In the genomic region with DNA sequence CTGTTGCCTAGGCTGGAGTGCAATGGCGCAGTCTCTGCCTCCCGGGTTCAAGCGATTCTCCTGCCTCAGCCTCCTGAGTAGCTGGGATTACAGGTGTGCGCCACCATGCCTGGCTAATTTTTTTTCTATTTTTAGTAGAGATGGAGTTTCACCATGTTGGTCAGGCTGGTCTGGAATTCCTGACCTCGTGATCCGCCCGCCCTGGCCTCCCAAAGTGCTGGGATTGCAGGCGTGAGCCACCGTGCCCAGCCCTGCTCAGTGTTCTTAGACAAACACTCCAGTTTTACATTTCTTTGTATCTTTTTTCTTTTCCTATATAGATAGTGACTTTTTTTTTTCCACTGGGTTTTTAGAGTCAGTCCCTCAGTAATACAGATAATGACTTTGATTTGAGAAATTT, we compare ENCODE assay signal across 7 cellular contexts. TPM values are rescaled to one million over a fixed set of nuclear protein-coding genes. Genes with fewer than 3 reads are reported as not detected.
DNase-seq lines count a peak whose midpoint lies in the region; ATAC-seq and TF ChIP-seq lines count a peak whose summit lies in the region.
"Not testable (repeated sequence)": the region's sequence is repeated elsewhere in the genome, so short reads cannot be mapped to it uniquely, and the experiment has no call there.

No MANE protein-coding gene starts in this region.

- H3K27ac ChIP-seq in CD4-positive, alpha-beta T cell (ENCODE audit: low read depth, low read length); H9 (ENCODE audit: insufficient read length, low read depth, low read length); spleen: not testable (repeated sequence)
- H3K27ac ChIP-seq in hepatocyte, result peak overlapping the region; percentile 35

- no CpG with 5 or more reads among the region's 9 CpGs for WGBS in H9 (ENCODE audit: extremely low coverage, insufficient read length, low lambda C conversion rate)
- 86% methylated on average over 9 of the region's 9 CpGs for WGBS in hepatocyte (ENCODE audit: low lambda C conversion rate, missing lambda C conversion rate)
- 89 to 94% (median 93%) methylated on average over 9 of the region's 9 CpGs for WGBS in spleen, 5 donors

- not testable (repeated sequence) for ATAC-seq in CD4-positive, alpha-beta T cell (ENCODE audit: poor library complexity); T-helper 17 cell; naive B cell (ENCODE audit: low read depth in 2 of 2)

- not testable (repeated sequence) for DNase-seq in CD4-positive, alpha-beta T cell; H9; T-helper 17 cell; hepatocyte (ENCODE audit: low spot score); naive B cell
- peak; percentile 35 for DNase-seq in spleen

- not testable (repeated sequence) for H3K4me1 ChIP-seq in H9 (ENCODE audit: insufficient read depth, low read length)
- H3K4me1 ChIP-seq in hepatocyte (ENCODE audit: insufficient read depth) (peaks cover 19% of the 10 kb centered on the region), spleen (peaks cover 17 to 100% (median 81%) of the 10 kb centered on the region in 6 donors)

- H3T11ph ChIP-seq in H9 (ENCODE audit: low read length), result not testable (repeated sequence)

- not testable (repeated sequence) for H3K9ac ChIP-seq in H9 (ENCODE audit: extremely low read depth, insufficient read length, low read length)

- H3K36me3 ChIP-seq in hepatocyte (replicated peaks; ENCODE audit: insufficient read depth, low read depth), result not testable (repeated sequence)
- H3K36me3 ChIP-seq in spleen, result peaks cover 0 to 15% (median 0%) of the 10 kb centered on the region in 6 donors

- H3K27me3 ChIP-seq in CD4-positive, alpha-beta T cell (ENCODE audit: control insufficient read depth, insufficient read depth, low read length); H9 (ENCODE audit: insufficient read depth, low read length); hepatocyte; spleen (replicated peaks in 1 of 7): not testable (repeated sequence)

- H3K9me2 ChIP-seq in hepatocyte (replicated peaks; ENCODE audit: insufficient read depth), result not testable (repeated sequence)

- peak overlapping the region; percentile 7 for H3K4me3 Mint-ChIP-seq in CD4-positive, alpha-beta T cell
- H3K4me3 Mint-ChIP-seq in H9, T-helper 17 cell: not testable (repeated sequence)
- peak overlapping the region; percentile 19 for H3K4me3 Mint-ChIP-seq in activated naive CD8-positive, alpha-beta T cell
- peak overlapping the region in 6 of 8 donors; percentile 5 to 42 (median 34) for H3K4me3 Mint-ChIP-seq in naive B cell

- H2BK20ac ChIP-seq in H9 (ENCODE audit: low read depth, low read length, poor library complexity, severe bottlenecking), result not testable (repeated sequence)

- not testable (repeated sequence) for H4K8ac ChIP-seq in H9 (replicated peaks; ENCODE audit: insufficient read length, low read depth, low read length)

- CTCF ChIA-PET in CD4-positive, alpha-beta T cell (lab: Charles Lee), result not testable (repeated sequence)

- H3K27ac Mint-ChIP-seq in CD4-positive, alpha-beta T cell, result peak overlapping the region; percentile 53
- peak overlapping the region in 2 of 3 experiments; percentile 40 to 55; a peak in 4 of 7 replicates for H3K27ac Mint-ChIP-seq in H9
- peak overlapping the region; percentile 84 for H3K27ac Mint-ChIP-seq in T-helper 17 cell
- peak overlapping the region; percentile 56 for H3K27ac Mint-ChIP-seq in activated naive CD8-positive, alpha-beta T cell
- H3K27ac Mint-ChIP-seq in naive B cell, result peak overlapping the region in 4 of 6 donors; percentile 1 to 68 (median 34)

- H3K79me2 ChIP-seq in H9 (ENCODE audit: insufficient read depth, low read length) (peaks cover 75% of the 10 kb centered on the region; the same call in 1 of the 2 replicates), hepatocyte (peaks cover 100% of the 10 kb centered on the region)

- H4K20me1 ChIP-seq in H9 (ENCODE audit: control insufficient read depth, insufficient read depth, insufficient read length), result not testable (repeated sequence)
- H4K20me1 ChIP-seq in hepatocyte (ENCODE audit: insufficient read depth, poor library complexity, severe bottlenecking), result peaks cover 95% of the 10 kb centered on the region

- not testable (repeated sequence) for H3K23me2 ChIP-seq in H9 (ENCODE audit: insufficient read length, low read depth, low read length, poor library complexity, severe bottlenecking)

- H4K91ac ChIP-seq in H9 (ENCODE audit: insufficient read length, low read depth, low read length), result not testable (repeated sequence)

- not testable (repeated sequence) for H2AK5ac ChIP-seq in H9 (ENCODE audit: insufficient read length, low read length)

- peaks cover 18% of the 10 kb centered on the region for H3K36me3 Mint-ChIP-seq in CD4-positive, alpha-beta T cell (ENCODE audit: low read depth)
- H3K36me3 Mint-ChIP-seq in H9 (ENCODE audit: insufficient read depth in 1 of 3, low read depth in 3 of 3), result peaks cover 13 to 28% (median 15%) of the 10 kb centered on the region in 3 experiments
- H3K36me3 Mint-ChIP-seq in T-helper 17 cell (ENCODE audit: low read depth); activated naive CD8-positive, alpha-beta T cell; naive B cell: not testable (repeated sequence)

- not testable (repeated sequence) for H2BK12ac ChIP-seq in H9 (ENCODE audit: insufficient read length, low read depth, low read length)

- not testable (repeated sequence) for H3K9me3 ChIP-seq in CD4-positive, alpha-beta T cell (ENCODE audit: control insufficient read depth, low read length); H9 (ENCODE audit: control insufficient read depth, low read depth, low read length); T-helper 17 cell (ENCODE audit: control insufficient read depth, low read length, poor library complexity, severe bottlenecking); hepatocyte (ENCODE audit: low read depth); spleen

- TF ChIP-seq POLR2A in spleen (IDR thresholded peaks at IDR 0.05), result not testable (repeated sequence)

- H3K4me2 ChIP-seq in H9 (ENCODE audit: insufficient read depth, insufficient read length, low read length), result not testable (repeated sequence)
- peak overlapping the region; percentile 15 for H3K4me2 ChIP-seq in hepatocyte

- H3K23ac ChIP-seq in H9 (ENCODE audit: insufficient read length, low read depth, low read length), result not testable (repeated sequence)

- not testable (repeated sequence) for H3K18ac ChIP-seq in H9 (ENCODE audit: insufficient read length, low read depth, low read length)

- H2BK5ac ChIP-seq in H9 (ENCODE audit: insufficient read length, low read length), result not testable (repeated sequence)

- not testable (repeated sequence) for H3K14ac ChIP-seq in H9 (ENCODE audit: insufficient read depth, low read length)

- intact Hi-C loops in CD4-positive, alpha-beta T cell (cut with DNase I, micrococcal nuclease); spleen (cut with DNase I; ENCODE audit: low total_unique reads): not testable (repeated sequence)

- H3K9me3 Mint-ChIP-seq in CD4-positive, alpha-beta T cell; H9; activated naive CD8-positive, alpha-beta T cell (ENCODE audit: low read depth); naive B cell: not testable (repeated sequence)

- not testable (repeated sequence) for H3K79me1 ChIP-seq in H9 (ENCODE audit: insufficient read depth, low read depth, low read length, poor library complexity, severe bottlenecking)

- H3K4me1 Mint-ChIP-seq in CD4-positive, alpha-beta T cell (ENCODE audit: low read depth), result peaks cover 83% of the 10 kb centered on the region
- H3K4me1 Mint-ChIP-seq in H9, result peaks cover 12 to 17% of the 10 kb centered on the region in 2 experiments
- H3K4me1 Mint-ChIP-seq in T-helper 17 cell, result peaks cover 63% of the 10 kb centered on the region
- H3K4me1 Mint-ChIP-seq in activated naive CD8-positive, alpha-beta T cell (ENCODE audit: low read depth), result peaks cover 72% of the 10 kb centered on the region
- peaks cover 58 to 88% (median 79%) of the 10 kb centered on the region in 3 donors for H3K4me1 Mint-ChIP-seq in naive B cell

- H3K27me3 Mint-ChIP-seq in CD4-positive, alpha-beta T cell; H9 (ENCODE audit: low read depth); T-helper 17 cell; activated naive CD8-positive, alpha-beta T cell; naive B cell: not testable (repeated sequence)

- H3K4me3 ChIP-seq in hepatocyte, spleen: not testable (repeated sequence)

- not testable (repeated sequence) for H2AFZ ChIP-seq in H9 (ENCODE audit: low read length); hepatocyte

- POLR2A ChIA-PET in CD4-positive, alpha-beta T cell (lab: Charles Lee), result interaction anchor here (1.0 kb wide), 1 partner anchor 86 kb away, joined by 3 read pairs; no protein-coding TSS in a partner anchor

- not testable (repeated sequence) for H3K4ac ChIP-seq in H9 (ENCODE audit: low read depth, low read length)

- H3K56ac ChIP-seq in H9 (ENCODE audit: insufficient read length, low read depth, low read length), result not testable (repeated sequence)

- H2BK15ac ChIP-seq in H9 (ENCODE audit: low read depth, low read length), result not testable (repeated sequence)

- not testable (repeated sequence) for TF ChIP-seq CTCF in CD4-positive, alpha-beta T cell (IDR thresholded peaks at IDR 0.05); H9 (conservative IDR thresholded peaks at IDR 0.05); hepatocyte (IDR thresholded peaks at IDR 0.05; ENCODE audit: poor library complexity); spleen (IDR thresholded peaks at IDR 0.05 in 8 of 11, conservative IDR thresholded peaks at IDR 0.05 in 3 of 11)

- not testable (repeated sequence) for H2BK120ac ChIP-seq in H9 (ENCODE audit: low read depth, low read length, poor library complexity, severe bottlenecking)

- not testable (repeated sequence) for H4K5ac ChIP-seq in H9 (ENCODE audit: insufficient read length, low read depth, low read length)

RNA-seq across cellular contexts. Expression of gene BIRC6, which starts 7.5 kb away (rescaled TPM):
- 100 to 1,000 TPM; 110 to 113 TPM for total RNA-seq in CD4-positive, alpha-beta T cell
- 69.1 and 78.8 TPM in 2 replicates for total RNA-seq in H9 (2021)
- 100 to 1,000 TPM; 147 to 148 TPM for total RNA-seq in T-helper 17 cell
- 106 and 114 TPM in 2 replicates for total RNA-seq in hepatocyte
- 17.8 and 23.3 TPM in 2 replicates for polyA plus RNA-seq in hepatocyte
- 10 to 100 TPM; 16.3 to 47.1 (median 35.8) TPM for polyA plus RNA-seq in naive B cell (ENCODE audit: low read depth in 6 of 6)
- 100 to 1,000 TPM; 138 to 226 (median 195) TPM for total RNA-seq in spleen
- 10 to 100 TPM; 17.8 to 18.5 (median 18.3) TPM for polyA plus RNA-seq in spleen
